ENCODE assay signal across 8 cellular contexts in the genomic region with DNA sequence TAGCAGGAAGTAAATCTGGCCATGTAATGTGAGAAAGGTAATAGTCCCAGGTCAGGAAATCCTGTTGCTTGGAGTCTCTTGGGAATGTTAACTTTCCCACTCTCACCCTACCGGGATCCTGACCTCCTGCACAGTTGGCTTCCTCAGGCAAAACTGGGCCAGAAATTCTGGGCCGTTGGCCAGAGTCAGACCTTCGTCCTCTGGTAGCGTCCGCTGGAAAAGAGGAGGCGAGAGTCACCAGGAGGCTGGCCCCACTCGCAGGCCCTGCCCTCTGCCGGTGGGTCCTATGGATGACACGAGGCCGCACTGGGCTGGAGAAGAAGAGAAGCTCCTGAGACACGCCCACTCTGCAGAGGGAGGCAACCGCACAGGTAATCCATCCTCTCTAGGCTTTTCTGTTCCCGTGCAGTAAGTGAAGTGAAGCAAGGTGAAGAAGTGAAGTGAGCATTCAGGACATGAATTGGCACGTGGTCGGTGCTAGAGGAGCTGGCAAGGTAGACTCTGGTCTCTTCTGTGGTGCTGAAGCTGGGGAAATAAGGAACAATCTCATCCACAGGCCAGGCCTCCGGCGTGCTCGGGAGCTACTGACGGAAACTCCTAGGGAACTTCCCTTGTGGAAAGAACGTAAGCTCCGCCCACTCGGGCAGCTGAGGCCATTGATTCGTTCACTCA.
DNase-seq lines count a peak whose midpoint lies in the region; ATAC-seq and TF ChIP-seq lines count a peak whose summit lies in the region.

No MANE protein-coding gene starts in this region.

- no peak overlapping the region for H2BK120ac ChIP-seq in H9 (ENCODE audit: low read depth, low read length, poor library complexity, severe bottlenecking)

- peak overlapping the region; percentile 73 for H3K4me2 ChIP-seq in H9 (ENCODE audit: insufficient read depth, insufficient read length, low read length)

- H2AFZ ChIP-seq in H9 (ENCODE audit: low read length) = peak overlapping the region; percentile 70

- no peak overlapping the region for H3K56ac ChIP-seq in H9 (ENCODE audit: insufficient read length, low read depth, low read length)

- H3K27me3 Mint-ChIP-seq in H9 (ENCODE audit: low read depth) (peaks cover 92% of the 10 kb centered on the region), chondrocyte (ENCODE audit: low read depth) (peaks cover 12% of the 10 kb centered on the region)
- H3K27me3 Mint-ChIP-seq in stimulated activated naive CD8-positive, alpha-beta T cell treated with anti-CD3 and anti-CD28 coated beads, Interleukin-15, amount 100 ng/mL, for 72 hours = peaks cover 42% of the 10 kb centered on the region

- peak; percentile 43 for TF ChIP-seq CTCF in AG09319 (IDR thresholded peaks at IDR 0.05; ENCODE audit: low read depth, low read length)
- peak; percentile 92 for TF ChIP-seq CTCF in H9 (conservative IDR thresholded peaks at IDR 0.05)
- TF ChIP-seq CTCF in chondrocyte (IDR thresholded peaks at IDR 0.05) = peak; percentile 72

- no peaks in the 10 kb centered on the region for H4K20me1 ChIP-seq in H9 (ENCODE audit: control insufficient read depth, insufficient read depth, insufficient read length)

- peak; percentile 75 for ATAC-seq in stimulated activated naive CD8-positive, alpha-beta T cell treated with anti-CD3 and anti-CD28 coated beads, Interleukin-15, amount 100 ng/mL, for 72 hours
- ATAC-seq in GM21390 (IDR thresholded peaks at IDR 0.05; ENCODE audit: unreplicated experiment) = no peak

- peaks cover 3% of the 10 kb centered on the region for H3K23me2 ChIP-seq in H9 (ENCODE audit: insufficient read length, low read depth, low read length, poor library complexity, severe bottlenecking)

- H3K4me1 Mint-ChIP-seq in H9 (peaks cover 3 to 13% of the 10 kb centered on the region in 2 experiments; a peak in 3 of 4 replicates), chondrocyte (ENCODE audit: low read depth) (peaks cover 27% of the 10 kb centered on the region)
- peaks cover 7% of the 10 kb centered on the region for H3K4me1 Mint-ChIP-seq in stimulated activated naive CD8-positive, alpha-beta T cell treated with anti-CD3 and anti-CD28 coated beads, Interleukin-15, amount 100 ng/mL, for 72 hours

- no peak overlapping the region for H3K18ac ChIP-seq in H9 (ENCODE audit: insufficient read length, low read depth, low read length)

- no peak overlapping the region for H4K91ac ChIP-seq in H9 (ENCODE audit: insufficient read length, low read depth, low read length)

- H2AK5ac ChIP-seq in H9 (ENCODE audit: insufficient read length, low read length) = no peak overlapping the region

- H3K23ac ChIP-seq in H9 (ENCODE audit: insufficient read length, low read depth, low read length) = no peak overlapping the region

- no peaks in the 10 kb centered on the region for H3K4me1 ChIP-seq in H9 (ENCODE audit: insufficient read depth, low read length)

- H2BK15ac ChIP-seq in H9 (ENCODE audit: low read depth, low read length) = no peak overlapping the region

- no peak overlapping the region for H3K9ac ChIP-seq in H9 (ENCODE audit: extremely low read depth, insufficient read length, low read length)

- H2BK12ac ChIP-seq in H9 (ENCODE audit: insufficient read length, low read depth, low read length) = no peak overlapping the region

- H3K27me3 ChIP-seq in H9 (ENCODE audit: insufficient read depth, low read length) = peaks cover 2% of the 10 kb centered on the region; the same call in 1 of the 2 replicates

- no peak overlapping the region for H2BK5ac ChIP-seq in H9 (ENCODE audit: insufficient read length, low read length)

- H4K8ac ChIP-seq in H9 (replicated peaks; ENCODE audit: insufficient read length, low read depth, low read length) = no peak overlapping the region

- H3K79me1 ChIP-seq in H9 (ENCODE audit: insufficient read depth, low read depth, low read length, poor library complexity, severe bottlenecking) = no peaks in the 10 kb centered on the region

- H3K4ac ChIP-seq in H9 (ENCODE audit: low read depth, low read length) = no peak overlapping the region

- H2BK20ac ChIP-seq in H9 (ENCODE audit: low read depth, low read length, poor library complexity, severe bottlenecking) = no peak overlapping the region

- no peak overlapping the region for H3K14ac ChIP-seq in H9 (ENCODE audit: insufficient read depth, low read length)

- DNase-seq in AG09319 (ENCODE audit: extremely low read depth, low read depth) = no peak
- DNase-seq in H9 = peak; percentile 95
- peak; percentile 59 for DNase-seq in NCI-H82 treated with DMSO at 0.1 percent for 48 hours (lab: John Stamatoyannopoulos, UW; ENCODE audit: unreplicated experiment)
- DNase-seq in chondrocyte (ENCODE audit: low spot score) = peak; percentile 77
- peak; percentile 88 for DNase-seq in left kidney (ENCODE audit: low read depth, low spot score)
- DNase-seq in stimulated activated naive CD8-positive, alpha-beta T cell treated with anti-CD3 and anti-CD28 coated beads, Interleukin-15, amount 100 ng/mL, for 72 hours = peak; percentile 13 to 35
- no peak for DNase-seq in NCI-H1092 treated with DMSO at 0.1 percent for 48 hours (lab: John Stamatoyannopoulos, UW)

- peak overlapping the region; percentile 55 to 69 for H3K4me3 Mint-ChIP-seq in H9
- no peak overlapping the region for H3K4me3 Mint-ChIP-seq in chondrocyte (ENCODE audit: unreplicated experiment)
- peak overlapping the region in 1 of 2 donors; percentile 7 for H3K4me3 Mint-ChIP-seq in stimulated activated naive CD8-positive, alpha-beta T cell treated with anti-CD3 and anti-CD28 coated beads, Interleukin-15, amount 100 ng/mL, for 72 hours

- no peak overlapping the region for H4K5ac ChIP-seq in H9 (ENCODE audit: insufficient read length, low read depth, low read length)

- WGBS in H9 (ENCODE audit: extremely low coverage, insufficient read length, low lambda C conversion rate) = no CpG with 5 or more reads among the region's 23 CpGs

- H3K79me2 ChIP-seq in H9 (ENCODE audit: insufficient read depth, low read length) = no peaks in the 10 kb centered on the region

- H3K27ac Mint-ChIP-seq in H9 = no peak overlapping the region; a peak in 1 of 7 replicates
- peak overlapping the region; percentile 50 for H3K27ac Mint-ChIP-seq in chondrocyte (ENCODE audit: unreplicated experiment)
- H3K27ac Mint-ChIP-seq in stimulated activated naive CD8-positive, alpha-beta T cell treated with anti-CD3 and anti-CD28 coated beads, Interleukin-15, amount 100 ng/mL, for 72 hours = no peak overlapping the region

- H3T11ph ChIP-seq in H9 (ENCODE audit: low read length) = no peak overlapping the region

- H3K9me3 ChIP-seq in H9 (ENCODE audit: control insufficient read depth, low read depth, low read length) = no peaks in the 10 kb centered on the region

- no peaks in the 10 kb centered on the region; a peak in 1 of 5 replicates for H3K9me3 Mint-ChIP-seq in H9
- no peaks in the 10 kb centered on the region for H3K9me3 Mint-ChIP-seq in chondrocyte (ENCODE audit: low read depth)
- H3K9me3 Mint-ChIP-seq in stimulated activated naive CD8-positive, alpha-beta T cell treated with anti-CD3 and anti-CD28 coated beads, Interleukin-15, amount 100 ng/mL, for 72 hours = no peaks in the 10 kb centered on the region

- H3K36me3 Mint-ChIP-seq in H9 (ENCODE audit: insufficient read depth in 1 of 3, low read depth in 3 of 3) (no peaks in the 10 kb centered on the region), chondrocyte (ENCODE audit: low read depth) (no peaks in the 10 kb centered on the region)

- H3K27ac ChIP-seq in H9 (ENCODE audit: insufficient read length, low read depth, low read length) = no peak overlapping the region

Comparison
In these comparisons a context has a peak if more than half of its experiments do, and no peak if none do; other contexts are left out.
1. DNase-seq: peak in H9 (single experiment), NCI-H82 treated with DMSO at 0.1 percent for 48 hours (single experiment), chondrocyte (single experiment), left kidney (single experiment) and stimulated activated naive CD8-positive, alpha-beta T cell treated with anti-CD3 and anti-CD28 coated beads, Interleukin-15, amount 100 ng/mL, for 72 hours (2 of 2); none in AG09319 (single experiment) and NCI-H1092 treated with DMSO at 0.1 percent for 48 hours (single experiment).
2. Peak in every context shown above with its lines, with median percentiles within 50 percentile points of each other: CTCF ChIP-seq.